ENCODE assay signal across 8 cellular contexts in the genomic region with DNA sequence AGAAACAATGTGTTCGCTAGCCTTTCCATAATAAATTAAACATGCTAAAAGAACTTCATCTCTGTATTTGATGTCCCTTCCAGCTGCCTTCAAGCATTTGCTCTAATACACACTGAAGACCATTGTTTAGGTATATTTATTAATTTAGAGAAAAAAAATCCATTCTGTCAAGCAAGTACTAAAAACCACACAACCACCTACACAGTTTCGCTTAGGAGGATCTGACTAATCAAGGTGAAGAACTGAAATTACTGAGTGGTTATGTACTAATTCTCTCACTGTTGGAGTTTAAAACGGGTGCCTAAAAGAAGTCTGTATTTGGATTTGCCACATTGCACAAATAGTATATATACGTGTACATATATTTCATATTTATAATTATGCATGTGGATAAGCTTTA.
DNase-seq lines count a peak whose midpoint lies in the region; ATAC-seq and TF ChIP-seq lines count a peak whose summit lies in the region.

No MANE protein-coding gene starts in this region.

- DNase-seq in GM10266 (ENCODE audit: extremely low spot score) (peak; percentile 47), NCI-H446 (lab: John Stamatoyannopoulos, UW) (no peak), NCI-H69 (lab: John Stamatoyannopoulos, UW) (no peak), erythroblast (lab: John Stamatoyannopoulos, UW) (no peak)

- no peak for TF ChIP-seq POLR2A in erythroblast (IDR thresholded peaks at IDR 0.05; ENCODE audit: low read length)

- no peak for TF ChIP-seq CTCF in GM10266 (IDR thresholded peaks at IDR 0.05; ENCODE audit: control insufficient read depth, insufficient read depth, low read depth, missing control alignments)

- ATAC-seq in GM18868 (IDR thresholded peaks at IDR 0.05; ENCODE audit: unreplicated experiment) = peak; percentile 92
- peak; percentile 65 for ATAC-seq in HG02588 (IDR thresholded peaks at IDR 0.05; ENCODE audit: unreplicated experiment)
- peak; percentile 59 for ATAC-seq in HG03457 (IDR thresholded peaks at IDR 0.05; ENCODE audit: unreplicated experiment)
- ATAC-seq in HG02970 (IDR thresholded peaks at IDR 0.05; ENCODE audit: low FRiP score, unreplicated experiment) = no peak
